8 cellular contexts compared by ENCODE assay signal in genomic region chr5:178627259-178627598, GRCh38. TPM values are rescaled to one million over a fixed set of nuclear protein-coding genes. Genes with fewer than 3 reads are reported as not detected.
DNase-seq lines count a peak whose midpoint lies in the region; ATAC-seq and TF ChIP-seq lines count a peak whose summit lies in the region.

No MANE protein-coding gene starts in this region.

- H3K4me1 ChIP-seq in liver (ENCODE audit: control insufficient read depth in 4 of 4, insufficient read depth in 4 of 4, low read length in 3 of 4), result peaks cover 3 to 25% (median 21%) of the 10 kb centered on the region in 4 donors
- H3K4me1 ChIP-seq in transverse colon, result peaks cover 7 to 28% (median 22%) of the 10 kb centered on the region in 4 donors

- H3K4me3 ChIP-seq in liver (ENCODE audit: low read depth in 1 of 3, low read length in 3 of 3) (peak overlapping the region; percentile 61 to 80 (median 63)), transverse colon (peak overlapping the region; percentile 26 to 97 (median 79))

- H3K4me1 Mint-ChIP-seq in activated naive CD4-positive, alpha-beta T cell treated with anti-CD3 and anti-CD28 coated beads, Interleukin-2, amount 10 ng/mL, durations not matched to agents 7 days and 5 days, result peaks cover 32% of the 10 kb centered on the region
- H3K4me1 Mint-ChIP-seq in activated naive CD8-positive, alpha-beta T cell treated with anti-CD3 and anti-CD28 coated beads, Interleukin-2, amount 50 U/mL, for 24 hours, result peaks cover 30% of the 10 kb centered on the region

- TF ChIP-seq EP300 in transverse colon (IDR thresholded peaks at IDR 0.05; ENCODE audit: low read depth), result no peak

- intact Hi-C loops in transverse colon (cut with DNase I; ENCODE audit: low total_unique reads), result no loop called here

- H3K9me3 ChIP-seq in liver (ENCODE audit: control insufficient read depth in 4 of 4, low read length in 3 of 4), result no peaks in the 10 kb centered on the region
- no peaks in the 10 kb centered on the region for H3K9me3 ChIP-seq in transverse colon

- no peak overlapping the region for H3K9ac ChIP-seq in liver (ENCODE audit: low read depth in 1 of 2, low read length in 2 of 2)

- no peak for TF ChIP-seq POLR2A in transverse colon (IDR thresholded peaks at IDR 0.05)

- H3K27me3 ChIP-seq in liver (ENCODE audit: control insufficient read depth in 4 of 4, insufficient read depth in 4 of 4, low read length in 3 of 4), result no peaks in the 10 kb centered on the region
- no peaks in the 10 kb centered on the region for H3K27me3 ChIP-seq in transverse colon

- H3K27me3 Mint-ChIP-seq in activated naive CD4-positive, alpha-beta T cell treated with anti-CD3 and anti-CD28 coated beads, Interleukin-2, amount 10 ng/mL, durations not matched to agents 7 days and 5 days, result peaks cover 19% of the 10 kb centered on the region
- H3K27me3 Mint-ChIP-seq in activated naive CD8-positive, alpha-beta T cell treated with anti-CD3 and anti-CD28 coated beads, Interleukin-2, amount 50 U/mL, for 24 hours, result peaks cover 2% of the 10 kb centered on the region

- H3K27ac ChIP-seq in liver (ENCODE audit: low read depth in 1 of 2, low read length in 2 of 2), result peak overlapping the region in 1 of 2 donors; percentile 63
- peak overlapping the region; percentile 94 to 99 (median 97) for H3K27ac ChIP-seq in transverse colon

- TF ChIP-seq CTCF in liver (IDR thresholded peaks at IDR 0.05; ENCODE audit: low read depth, low read length, missing input control), result no peak
- TF ChIP-seq CTCF in transverse colon (IDR thresholded peaks at IDR 0.05), result no peak

- H3K4me3 Mint-ChIP-seq in activated naive CD4-positive, alpha-beta T cell treated with anti-CD3 and anti-CD28 coated beads, Interleukin-2, amount 10 ng/mL, durations not matched to agents 7 days and 5 days, result peak overlapping the region; percentile 95
- H3K4me3 Mint-ChIP-seq in activated naive CD8-positive, alpha-beta T cell treated with anti-CD3 and anti-CD28 coated beads, Interleukin-2, amount 50 U/mL, for 24 hours, result peak overlapping the region; percentile 94

- peaks cover 19% of the 10 kb centered on the region for H3K36me3 Mint-ChIP-seq in activated naive CD4-positive, alpha-beta T cell treated with anti-CD3 and anti-CD28 coated beads, Interleukin-2, amount 10 ng/mL, durations not matched to agents 7 days and 5 days
- peaks cover 15% of the 10 kb centered on the region for H3K36me3 Mint-ChIP-seq in activated naive CD8-positive, alpha-beta T cell treated with anti-CD3 and anti-CD28 coated beads, Interleukin-2, amount 50 U/mL, for 24 hours (ENCODE audit: low read depth)

- no peak for ATAC-seq in activated naive CD8-positive, alpha-beta T cell treated with anti-CD3 and anti-CD28 coated beads, Interleukin-2, amount 50 U/mL, for 24 hours
- no peak for ATAC-seq in GM21390 (IDR thresholded peaks at IDR 0.05; ENCODE audit: unreplicated experiment)

- in situ Hi-C loops in transverse colon (cut with MboI; ENCODE audit: low pct_ligation_motif_present in 1 of 4, low pct_unique_long_range_greater_than_20kb in 1 of 4, low sequenced_read_pairs in 3 of 4), result no loop called here

- TF ChIP-seq RAD21 in liver (IDR thresholded peaks at IDR 0.05), result no peak

- H3K27ac Mint-ChIP-seq in activated naive CD4-positive, alpha-beta T cell treated with anti-CD3 and anti-CD28 coated beads, Interleukin-2, amount 10 ng/mL, durations not matched to agents 7 days and 5 days, result peak overlapping the region; percentile 11
- peak overlapping the region; percentile 67 for H3K27ac Mint-ChIP-seq in activated naive CD8-positive, alpha-beta T cell treated with anti-CD3 and anti-CD28 coated beads, Interleukin-2, amount 50 U/mL, for 24 hours

- no peak for DNase-seq in activated naive CD4-positive, alpha-beta T cell treated with anti-CD3 and anti-CD28 coated beads, Interleukin-2, amount 10 ng/mL, durations not matched to agents 7 days and 5 days
- DNase-seq in activated naive CD4-positive, alpha-beta T cell treated with anti-CD3 and anti-CD28 coated beads, Interleukin-2, amount 50 U/mL, for 16 hours, result no peak
- DNase-seq in activated naive CD8-positive, alpha-beta T cell treated with anti-CD3 and anti-CD28 coated beads, Interleukin-2, amount 50 U/mL, for 24 hours, result no peak
- DNase-seq in transverse colon (no peak), T1000 (lab: John Stamatoyannopoulos, UW) (no peak), COLO829 (ENCODE audit: low spot score) (no peak)

- CTCF ChIA-PET in activated naive CD4-positive, alpha-beta T cell treated with anti-CD3 and anti-CD28 coated beads, Interleukin-2, amount 10 ng/mL, durations not matched to agents 7 days and 5 days (lab: Charles Lee), result no interaction called here

- H3K36me3 ChIP-seq in liver (ENCODE audit: control insufficient read depth in 4 of 4, insufficient read depth in 3 of 4, low read depth in 1 of 4, low read length in 3 of 4) (peaks cover 0 to 10% (median 7%) of the 10 kb centered on the region in 4 donors), transverse colon (peaks cover 0 to 4% (median 1%) of the 10 kb centered on the region in 4 donors)

- H3K9me3 Mint-ChIP-seq in activated naive CD4-positive, alpha-beta T cell treated with anti-CD3 and anti-CD28 coated beads, Interleukin-2, amount 10 ng/mL, durations not matched to agents 7 days and 5 days, result peaks cover 2% of the 10 kb centered on the region
- H3K9me3 Mint-ChIP-seq in activated naive CD8-positive, alpha-beta T cell treated with anti-CD3 and anti-CD28 coated beads, Interleukin-2, amount 50 U/mL, for 24 hours, result no peaks in the 10 kb centered on the region

- 10% methylated on average over 20 of the region's 20 CpGs for WGBS in liver
- WGBS in transverse colon (ENCODE audit: low coverage in 1 of 2), 2 donors, result 10% methylated on average over 11 of the region's 20 CpGs; no CpG with 5 or more reads in 1 of the 2 donors

TF ChIP-seq in liver, 16 proteins besides CTCF, POLR2A, EP300 and RAD21 (continues in another document):
- no peak for TF ChIP-seq YY1 (IDR thresholded peaks at IDR 0.05)
- TF ChIP-seq, protein P1, sequence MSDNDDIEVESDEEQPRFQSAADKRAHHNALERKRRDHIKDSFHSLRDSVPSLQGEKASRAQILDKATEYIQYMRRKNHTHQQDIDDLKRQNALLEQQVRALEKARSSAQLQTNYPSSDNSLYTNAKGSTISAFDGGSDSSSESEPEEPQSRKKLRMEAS (IDR thresholded peaks at IDR 0.05), result no peak
- no peak for TF ChIP-seq FOXA2 (IDR thresholded peaks at IDR 0.05)
- TF ChIP-seq EGR1 (IDR thresholded peaks at IDR 0.05; ENCODE audit: low read depth in 2 of 2), result no peak
- TF ChIP-seq, protein P2, sequence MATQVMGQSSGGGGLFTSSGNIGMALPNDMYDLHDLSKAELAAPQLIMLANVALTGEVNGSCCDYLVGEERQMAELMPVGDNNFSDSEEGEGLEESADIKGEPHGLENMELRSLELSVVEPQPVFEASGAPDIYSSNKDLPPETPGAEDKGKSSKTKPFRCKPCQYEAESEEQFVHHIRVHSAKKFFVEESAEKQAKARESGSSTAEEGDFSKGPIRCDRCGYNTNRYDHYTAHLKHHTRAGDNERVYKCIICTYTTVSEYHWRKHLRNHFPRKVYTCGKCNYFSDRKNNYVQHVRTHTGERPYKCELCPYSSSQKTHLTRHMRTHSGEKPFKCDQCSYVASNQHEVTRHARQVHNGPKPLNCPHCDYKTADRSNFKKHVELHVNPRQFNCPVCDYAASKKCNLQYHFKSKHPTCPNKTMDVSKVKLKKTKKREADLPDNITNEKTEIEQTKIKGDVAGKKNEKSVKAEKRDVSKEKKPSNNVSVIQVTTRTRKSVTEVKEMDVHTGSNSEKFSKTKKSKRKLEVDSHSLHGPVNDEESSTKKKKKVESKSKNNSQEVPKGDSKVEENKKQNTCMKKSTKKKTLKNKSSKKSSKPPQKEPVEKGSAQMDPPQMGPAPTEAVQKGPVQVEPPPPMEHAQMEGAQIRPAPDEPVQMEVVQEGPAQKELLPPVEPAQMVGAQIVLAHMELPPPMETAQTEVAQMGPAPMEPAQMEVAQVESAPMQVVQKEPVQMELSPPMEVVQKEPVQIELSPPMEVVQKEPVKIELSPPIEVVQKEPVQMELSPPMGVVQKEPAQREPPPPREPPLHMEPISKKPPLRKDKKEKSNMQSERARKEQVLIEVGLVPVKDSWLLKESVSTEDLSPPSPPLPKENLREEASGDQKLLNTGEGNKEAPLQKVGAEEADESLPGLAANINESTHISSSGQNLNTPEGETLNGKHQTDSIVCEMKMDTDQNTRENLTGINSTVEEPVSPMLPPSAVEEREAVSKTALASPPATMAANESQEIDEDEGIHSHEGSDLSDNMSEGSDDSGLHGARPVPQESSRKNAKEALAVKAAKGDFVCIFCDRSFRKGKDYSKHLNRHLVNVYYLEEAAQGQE (IDR thresholded peaks at IDR 0.05), result no peak
- TF ChIP-seq HNF4A (conservative IDR thresholded peaks at IDR 0.05), result no peak
- TF ChIP-seq JUND (IDR thresholded peaks at IDR 0.05), result no peak
- no peak for TF ChIP-seq FOXA1 (IDR thresholded peaks at IDR 0.05)
- no peak for TF ChIP-seq GABPA (IDR thresholded peaks at IDR 0.05 in 1 of 2, conservative IDR thresholded peaks at IDR 0.05 in 1 of 2)
- no peak for TF ChIP-seq SP1 (IDR thresholded peaks at IDR 0.05)
- TF ChIP-seq TAF1 (conservative IDR thresholded peaks at IDR 0.05), result no peak
- TF ChIP-seq, protein P3, sequence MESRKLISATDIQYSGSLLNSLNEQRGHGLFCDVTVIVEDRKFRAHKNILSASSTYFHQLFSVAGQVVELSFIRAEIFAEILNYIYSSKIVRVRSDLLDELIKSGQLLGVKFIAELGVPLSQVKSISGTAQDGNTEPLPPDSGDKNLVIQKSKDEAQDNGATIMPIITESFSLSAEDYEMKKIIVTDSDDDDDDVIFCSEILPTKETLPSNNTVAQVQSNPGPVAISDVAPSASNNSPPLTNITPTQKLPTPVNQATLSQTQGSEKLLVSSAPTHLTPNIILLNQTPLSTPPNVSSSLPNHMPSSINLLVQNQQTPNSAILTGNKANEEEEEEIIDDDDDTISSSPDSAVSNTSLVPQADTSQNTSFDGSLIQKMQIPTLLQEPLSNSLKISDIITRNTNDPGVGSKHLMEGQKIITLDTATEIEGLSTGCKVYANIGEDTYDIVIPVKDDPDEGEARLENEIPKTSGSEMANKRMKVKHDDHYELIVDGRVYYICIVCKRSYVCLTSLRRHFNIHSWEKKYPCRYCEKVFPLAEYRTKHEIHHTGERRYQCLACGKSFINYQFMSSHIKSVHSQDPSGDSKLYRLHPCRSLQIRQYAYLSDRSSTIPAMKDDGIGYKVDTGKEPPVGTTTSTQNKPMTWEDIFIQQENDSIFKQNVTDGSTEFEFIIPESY (IDR thresholded peaks at IDR 0.05), result no peak
- no peak for TF ChIP-seq ATF3 (IDR thresholded peaks at IDR 0.05)
- TF ChIP-seq RXRA (IDR thresholded peaks at IDR 0.05), result no peak

RNA-seq across cellular contexts. Expression of gene CLK4, which starts 0.4 kb away (rescaled TPM):
- total RNA-seq in liver (10 to 100 TPM; 27.1 to 28.2 TPM), transverse colon (10 to 100 TPM; 36.0 to 72.6 (median 52.4) TPM)
- polyA plus RNA-seq in liver, result 10 to 100 TPM in 1 of 2 donors, 1 to 10 TPM in 1; 5.0 to 16.8 TPM

RNA-seq across cellular contexts. Expression of gene COL23A1, which starts 37.0 kb away (rescaled TPM):
- total RNA-seq in liver, result 1 to 10 TPM in 1 of 2 donors, under 1 TPM in 1; 0.33 to 1.4 TPM
- under 1 TPM; 0.08 to 0.21 TPM for polyA plus RNA-seq in liver
- total RNA-seq in transverse colon, result 1 to 10 TPM in 2 of 4 donors, under 1 TPM in 1, not detected in 1; 0.14 to 2.2 (median 1.4) TPM
